ENCODE assay signal across 1 cellular context in genomic region chr17:55420067-55420775, GRCh38.
TF ChIP-seq lines count a peak whose summit lies in the region.

No MANE protein-coding gene starts in this region.

TF ChIP-seq in SK-N-SH, 30 proteins besides CTCF, POLR2A, EP300 and RAD21 (continued from another document):
- TF ChIP-seq NRF1 (IDR thresholded peaks at IDR 0.05; ENCODE audit: low read depth, low read length) (no peak), TAF1 (IDR thresholded peaks at IDR 0.05; ENCODE audit: borderline replicate concordance, low read depth, low read length) (no peak), GABPA (IDR thresholded peaks at IDR 0.05; ENCODE audit: low read depth) (no peak)
